ENCODE assay signal across 10 cellular contexts in genomic region chr4:76243877-76244276, GRCh38. TPM values are rescaled to one million over a fixed set of nuclear protein-coding genes. Genes with fewer than 3 reads are reported as not detected.
"Had no signal": no experiment of that assay in that cellular context is flagged by ENCODE, and none has a peak within 500 bp of the region (broad histone marks: within the 10 kb centered on the region; RNA-seq: fewer than 3 reads in every experiment).

No MANE protein-coding gene starts in this region.

RNA-seq across cellular contexts. Expression of gene FAM47E, which starts 7.6 kb away (rescaled TPM):
- total RNA-seq: activated B cell treated with CpG ODN at 0.5 μM for 24 hours; activated CD4-positive, alpha-beta memory T cell treated with anti-CD3 and anti-CD28 coated beads for 36 hours; activated CD4-positive, alpha-beta memory T cell treated with anti-CD3 and anti-CD28 coated beads, Interleukin-2, amount 10 ng/mL, durations not matched to agents 7 days and 5 days; activated CD4-positive, alpha-beta T cell treated with anti-CD3 and anti-CD28 coated beads for 36 hours; activated CD4-positive, alpha-beta T cell treated with anti-CD3 and anti-CD28 coated beads, Interleukin-2, amount 10 ng/mL, durations not matched to agents 24 days and 14 days; activated CD8-positive, alpha-beta memory T cell treated with anti-CD3 and anti-CD28 coated beads for 36 hours; activated CD8-positive, alpha-beta T cell treated with anti-CD3 and anti-CD28 coated beads for 36 hours; activated CD8-positive, alpha-beta T cell treated with anti-CD3 and anti-CD28 coated beads, Interleukin-2, amount 10 ng/mL, durations not matched to agents 7 days and 5 days; T-helper 1 cell treated with Interleukin-12 subunit alpha and Interleukin-12 subunit beta and Interleukin-4 antibody, amounts not matched to agents 30 ng/mL and 1 ng/mL, for 36 hours; T-helper 2 cell treated with Interferon-gamma antibody and Interleukin-4, amounts not matched to agents 100 ng/mL and 5 ng/mL, for 36 hours had no signal
